1 cellular context compared by ENCODE assay signal in genomic region chr5:8057764-8058163, GRCh38.
TF ChIP-seq lines count a peak whose summit lies in the region.

No MANE protein-coding gene starts in this region.

TF ChIP-seq in K562, 482 proteins besides CTCF, POLR2A, EP300 and RAD21 (continued from another document):
- TF ChIP-seq REST (CRISPR knock-in tag; IDR thresholded peaks at IDR 0.05; ENCODE audit: low read depth) = no peak
- no peak for TF ChIP-seq ZNF696 (CRISPR knock-in tag; conservative IDR thresholded peaks at IDR 0.05)
- TF ChIP-seq SFPQ (IDR thresholded peaks at IDR 0.05; ENCODE audit: low read depth, low read length) = no peak
- TF ChIP-seq ZNF699 (CRISPR knock-in tag; IDR thresholded peaks at IDR 0.05; ENCODE audit: insufficient replicate concordance) = no peak
- no peak for TF ChIP-seq MECOM (CRISPR knock-in tag; IDR thresholded peaks at IDR 0.05)
- TF ChIP-seq TEAD1 (CRISPR knock-in tag; IDR thresholded peaks at IDR 0.05) = no peak
- peak; percentile 70; the same call in 1 of the 2 replicates for TF ChIP-seq CTBP1 (IDR thresholded peaks at IDR 0.05; ENCODE audit: borderline replicate concordance)
- TF ChIP-seq MTA3 (IDR thresholded peaks at IDR 0.05; ENCODE audit: borderline replicate concordance) = no peak
- TF ChIP-seq KLF6 (CRISPR knock-in tag; IDR thresholded peaks at IDR 0.05; ENCODE audit: borderline replicate concordance) = no peak
- no peak for TF ChIP-seq ID3 (CRISPR knock-in tag; IDR thresholded peaks at IDR 0.05)
- no peak for TF ChIP-seq ID3 (tag; IDR thresholded peaks at IDR 0.05)
- TF ChIP-seq EGR1 (conservative IDR thresholded peaks at IDR 0.05) = no peak
